Comparison of ENCODE assay signal across 8 cellular contexts in the genomic region with DNA sequence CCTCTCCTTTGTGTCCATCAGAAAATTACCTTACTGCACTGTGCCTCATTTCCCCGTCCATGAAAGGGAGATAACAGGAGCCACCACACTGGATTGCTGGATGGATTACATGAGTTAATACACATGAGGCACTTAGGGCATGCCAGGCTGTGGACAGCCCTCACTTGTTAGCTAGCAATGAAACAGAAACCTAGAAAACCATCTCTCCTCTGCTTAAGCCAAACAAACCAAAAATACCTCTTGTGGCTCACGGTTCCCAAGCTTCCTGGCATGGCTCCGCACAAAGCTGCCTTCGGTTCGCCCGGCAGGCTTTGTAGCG. TPM values are rescaled to one million over a fixed set of nuclear protein-coding genes. Genes with fewer than 3 reads are reported as not detected.
DNase-seq lines count a peak whose midpoint lies in the region; ATAC-seq, FAIRE-seq and TF ChIP-seq lines count a peak whose summit lies in the region.

No MANE protein-coding gene starts in this region.

- peaks cover 25% of the 10 kb centered on the region for H3K79me2 ChIP-seq in DND-41 (ENCODE audit: insufficient read depth, low read length)

- H3K4me3 ChIP-seq in DND-41 (ENCODE audit: low read depth in 1 of 2, low read length in 2 of 2) (peak overlapping the region; percentile 41 to 90; a peak in 3 of 4 replicates), iPS-11a (ENCODE audit: low read depth, low read length) (peak overlapping the region; percentile 73), small intestine (ENCODE audit: low read depth in 1 of 2, low read length in 2 of 2) (peak overlapping the region; percentile 39 to 92)

- H3K9ac ChIP-seq in DND-41 (ENCODE audit: low read depth, low read length): peak overlapping the region; percentile 62

- peak overlapping the region; percentile 97 for H3K4me2 ChIP-seq in DND-41 (ENCODE audit: insufficient read depth, low read length)

- H3K36me3 Mint-ChIP-seq in activated naive CD8-positive, alpha-beta T cell: peaks cover 3% of the 10 kb centered on the region

- peaks cover 22% of the 10 kb centered on the region for H3K4me1 Mint-ChIP-seq in activated naive CD8-positive, alpha-beta T cell (ENCODE audit: low read depth)

- no peak for FAIRE-seq in small intestine (lab: Jason Lieb, UNC)

- H3K27me3 Mint-ChIP-seq in activated naive CD8-positive, alpha-beta T cell: peaks cover 7% of the 10 kb centered on the region

- no peak for TF ChIP-seq CTCF in DND-41 (IDR thresholded peaks at IDR 0.05; ENCODE audit: borderline replicate concordance, extremely low read depth, low read length, poor library complexity, severe bottlenecking)

- H3K27ac Mint-ChIP-seq in activated naive CD8-positive, alpha-beta T cell: peak overlapping the region; percentile 29

- WGBS in small intestine, 3 donors: 0 to 1% (median 1%) methylated on average over 7 of the region's 7 CpGs

- H3K27me3 ChIP-seq in DND-41 (ENCODE audit: insufficient read depth, low read length, poor library complexity): peaks cover 17% of the 10 kb centered on the region
- H3K27me3 ChIP-seq in small intestine (ENCODE audit: control insufficient read depth in 2 of 2, insufficient read depth in 2 of 2, low read length in 2 of 2): no peaks in the 10 kb centered on the region

- H3K4me1 ChIP-seq in DND-41 (ENCODE audit: insufficient read depth, low read length) (peaks cover 27% of the 10 kb centered on the region), small intestine (ENCODE audit: control insufficient read depth in 2 of 2, insufficient read depth in 1 of 2, low read depth in 1 of 2, low read length in 1 of 2) (peaks cover 2 to 8% of the 10 kb centered on the region in 2 donors)

- H3K4me3 Mint-ChIP-seq in activated naive CD8-positive, alpha-beta T cell: peak overlapping the region; percentile 94

- H4K20me1 ChIP-seq in DND-41 (ENCODE audit: insufficient read depth, low read length): no peaks in the 10 kb centered on the region

- peak overlapping the region; percentile 82 for H2AFZ ChIP-seq in DND-41 (ENCODE audit: low read depth, low read length)

- no peaks in the 10 kb centered on the region for H3K9me3 Mint-ChIP-seq in activated naive CD8-positive, alpha-beta T cell (ENCODE audit: low read depth)

- H3K9me3 ChIP-seq in DND-41 (ENCODE audit: insufficient read depth, low read length, severe bottlenecking) (no peaks in the 10 kb centered on the region), small intestine (ENCODE audit: control insufficient read depth, low read depth) (no peaks in the 10 kb centered on the region)

- H3K27ac ChIP-seq in DND-41 (ENCODE audit: low read length): peak overlapping the region; percentile 66
- peak overlapping the region; percentile 68 to 83 for H3K27ac ChIP-seq in small intestine (ENCODE audit: low read depth in 1 of 2, low read length in 1 of 2)

- no peak for DNase-seq in DND-41
- no peak for DNase-seq in small intestine
- no peak for DNase-seq in stimulated activated naive CD4-positive, alpha-beta T cell treated with Interleukin-2 at 50 U/mL for 16 hours (lab: John Stamatoyannopoulos, UW)
- DNase-seq in stimulated activated CD4-positive, alpha-beta T cell treated with anti-CD3 and anti-CD28 coated beads, Interleukin-2, amount 100 ng/mL, for 24 hours: no peak

- H3K36me3 ChIP-seq in DND-41 (ENCODE audit: insufficient read depth, low read length) (peaks cover 16% of the 10 kb centered on the region), small intestine (ENCODE audit: control insufficient read depth in 2 of 2, insufficient read depth in 2 of 2, low read length in 2 of 2) (peaks cover 0 to 2% of the 10 kb centered on the region in 2 donors)

- ATAC-seq in DND-41 (ENCODE audit: insufficient read depth, low read depth) (peak; percentile 43), GM19468 (IDR thresholded peaks at IDR 0.05; ENCODE audit: extremely low read depth, unreplicated experiment) (peak; percentile 4), HG03558 (IDR thresholded peaks at IDR 0.05; ENCODE audit: extremely low read depth, unreplicated experiment) (peak; percentile 8)

RNA-seq across cellular contexts. Expression of gene HCFC2, which starts 0.7 kb away (rescaled TPM):
- polyA plus RNA-seq in small intestine: 1 to 10 TPM; 5.0 to 6.7 (median 6.5) TPM

RNA-seq across cellular contexts. Expression of gene GLT8D2, which starts 13.7 kb away (rescaled TPM):
- 1 to 10 TPM in 1 of 3 donors, under 1 TPM in 1, not detected in 1; 0.54 to 5.2 TPM for polyA plus RNA-seq in small intestine
